8 cellular contexts compared by ENCODE assay signal in the genomic region with DNA sequence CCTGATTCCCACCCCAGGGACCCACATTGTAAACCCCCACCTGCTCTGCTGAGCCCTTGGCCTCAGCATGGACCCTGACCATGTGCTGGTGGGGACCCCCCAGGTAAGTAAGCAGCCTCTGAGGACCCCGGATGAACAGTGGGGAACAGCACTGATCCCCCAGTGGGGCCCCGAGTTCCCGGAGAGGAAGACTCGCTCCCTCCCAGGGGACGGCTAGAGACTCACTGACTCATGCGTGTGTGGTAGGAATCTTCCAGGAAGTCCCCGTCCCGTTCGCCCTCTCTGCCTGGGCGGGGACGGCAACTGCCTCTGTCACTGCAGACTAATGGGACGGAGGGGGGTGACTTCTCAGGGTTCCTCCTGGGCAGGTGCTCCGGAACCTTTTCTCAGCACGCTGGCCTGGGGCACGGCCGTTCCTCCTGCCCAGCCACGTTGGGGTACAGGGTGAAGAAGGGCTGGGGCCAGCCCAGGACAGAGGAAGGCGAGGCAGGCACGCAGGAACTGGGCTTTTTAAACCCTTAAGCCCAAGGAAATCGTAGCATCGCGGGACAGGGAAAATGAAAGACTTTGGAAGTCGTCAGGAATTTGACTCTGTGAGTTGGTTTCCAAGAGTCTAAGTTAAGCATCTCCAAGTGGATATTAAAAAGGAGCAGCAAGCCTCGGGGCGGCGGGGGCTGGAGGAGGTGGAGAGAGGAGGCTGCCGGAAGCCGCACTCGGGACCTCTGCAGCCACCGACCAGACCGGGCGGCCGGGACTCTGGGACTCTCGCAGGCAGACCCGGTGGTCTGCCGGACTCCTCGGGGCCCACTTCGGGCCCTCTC.
DNase-seq lines count a peak whose midpoint lies in the region; FAIRE-seq and TF ChIP-seq lines count a peak whose summit lies in the region.

No MANE protein-coding gene starts in this region.

- H3K9me3 ChIP-seq in adrenal gland (replicated peaks in 1 of 3): no peaks in the 10 kb centered on the region
- H3K9me3 ChIP-seq in hepatocyte (ENCODE audit: low read depth): no peaks in the 10 kb centered on the region
- no peaks in the 10 kb centered on the region for H3K9me3 ChIP-seq in spleen

- H3K4me2 ChIP-seq in hepatocyte: peak overlapping the region; percentile 75

- peaks cover 59 to 61% of the 10 kb centered on the region in 2 donors for H3K4me1 ChIP-seq in adrenal gland (replicated peaks in 1 of 2)
- H3K4me1 ChIP-seq in hepatocyte (ENCODE audit: insufficient read depth): peaks cover 79% of the 10 kb centered on the region
- H3K4me1 ChIP-seq in spleen: peaks cover 53 to 99% (median 91%) of the 10 kb centered on the region in 6 donors

- no peak for FAIRE-seq in H54 (lab: Jason Lieb, UNC)

- H3K9me3 Mint-ChIP-seq in CD14-positive monocyte: no peaks in the 10 kb centered on the region

- TF ChIP-seq POLR2A in H54 (IDR thresholded peaks at IDR 0.05; ENCODE audit: low read depth, low read length) (peak; percentile 83), adrenal gland (IDR thresholded peaks at IDR 0.05) (peak; percentile 74 to 99), spleen (IDR thresholded peaks at IDR 0.05) (peak in 1 of 3 donors; percentile 52)

- TF ChIP-seq CTCF in CD14-positive monocyte (IDR thresholded peaks at IDR 0.05) (no peak), adrenal gland (IDR thresholded peaks at IDR 0.05) (no peak), hepatocyte (IDR thresholded peaks at IDR 0.05; ENCODE audit: poor library complexity) (no peak), spleen (IDR thresholded peaks at IDR 0.05 in 8 of 11, conservative IDR thresholded peaks at IDR 0.05 in 3 of 11) (no peak)

- no peak overlapping the region for H2AFZ ChIP-seq in hepatocyte

- 7 to 12% (median 10%) methylated on average over 25 to 38 of the region's 38 CpGs for WGBS in adrenal gland, 4 donors
- WGBS in hepatocyte (ENCODE audit: low lambda C conversion rate, missing lambda C conversion rate): 47% methylated on average over 38 of the region's 38 CpGs
- 20 to 31% (median 26%) methylated on average over 33 to 38 of the region's 38 CpGs for WGBS in spleen, 5 donors

- H3K4me3 Mint-ChIP-seq in CD14-positive monocyte: peak overlapping the region; percentile 94

- H3K27me3 Mint-ChIP-seq in CD14-positive monocyte (ENCODE audit: low read depth in 3 of 3): peaks cover 0 to 2% (median 0%) of the 10 kb centered on the region in 3 donors

- peak overlapping the region; percentile 95 to 99 (median 95) for H3K27ac ChIP-seq in adrenal gland
- H3K27ac ChIP-seq in hepatocyte: peak overlapping the region; percentile 99
- peak overlapping the region; percentile 79 to 97 (median 89) for H3K27ac ChIP-seq in spleen

- peak overlapping the region; percentile 91 to 99 (median 95) for H3K27ac Mint-ChIP-seq in CD14-positive monocyte

- peak overlapping the region in 3 of 4 donors; percentile 40 to 70 (median 58) for H3K4me3 ChIP-seq in adrenal gland
- H3K4me3 ChIP-seq in hepatocyte: peak overlapping the region; percentile 20
- H3K4me3 ChIP-seq in spleen: peak overlapping the region; percentile 33 to 70 (median 42)

- H4K20me1 ChIP-seq in hepatocyte (ENCODE audit: insufficient read depth, poor library complexity, severe bottlenecking): no peaks in the 10 kb centered on the region

- H3K27me3 ChIP-seq in adrenal gland: no peaks in the 10 kb centered on the region
- no peaks in the 10 kb centered on the region for H3K27me3 ChIP-seq in hepatocyte
- H3K27me3 ChIP-seq in spleen (replicated peaks in 1 of 7): no peaks in the 10 kb centered on the region

- intact Hi-C loops in CD14-positive monocyte (cut with micrococcal nuclease): loop anchor here (5.0 kb wide), 1 partner anchor 37 kb away; no protein-coding TSS in a partner anchor
- intact Hi-C loops in adrenal gland (cut with DNase I): no loop called here
- intact Hi-C loops in spleen (cut with DNase I; ENCODE audit: low total_unique reads): no loop called here

- DNase-seq in CD14-positive monocyte (ENCODE audit: low spot score) (peak; percentile 89), H54 (ENCODE audit: insufficient read length, low spot score) (peak; percentile 92), SIG-M5 (lab: John Stamatoyannopoulos, UW) (peak; percentile 32), adrenal gland (peak; percentile 89 to 97 (median 96)), hepatocyte (ENCODE audit: low spot score) (peak; percentile 94), spleen (peak; percentile 93), NCI-H1092 treated with DMSO at 0.1 percent for 48 hours (lab: John Stamatoyannopoulos, UW) (no peak), NCI-H69 (lab: John Stamatoyannopoulos, UW) (no peak)

- H3K9me2 ChIP-seq in hepatocyte (replicated peaks; ENCODE audit: insufficient read depth): no peaks in the 10 kb centered on the region

- no peaks in the 10 kb centered on the region for H3K36me3 Mint-ChIP-seq in CD14-positive monocyte

- H3K36me3 ChIP-seq in adrenal gland (replicated peaks in 1 of 2): no peaks in the 10 kb centered on the region
- no peaks in the 10 kb centered on the region for H3K36me3 ChIP-seq in hepatocyte (replicated peaks; ENCODE audit: insufficient read depth, low read depth)
- H3K36me3 ChIP-seq in spleen: no peaks in the 10 kb centered on the region

- H3K4me1 Mint-ChIP-seq in CD14-positive monocyte: peaks cover 79% of the 10 kb centered on the region

- H3K79me2 ChIP-seq in hepatocyte: peaks cover 75% of the 10 kb centered on the region

Comparison
In these comparisons a context has a peak if more than half of its experiments do, and no peak if none do; other contexts are left out.
1. DNase-seq: peak in CD14-positive monocyte (single experiment), H54 (single experiment), SIG-M5 (single experiment), adrenal gland (7 of 7), hepatocyte (single experiment) and spleen (single experiment); none in NCI-H1092 treated with DMSO at 0.1 percent for 48 hours (single experiment) and NCI-H69 (single experiment).
2. intact Hi-C loops: an anchor here in CD14-positive monocyte (5.0 kb wide); none called in adrenal gland and spleen.
3. Peak in every context shown above with its lines, with median percentiles within 50 percentile points of each other: H3K27ac ChIP-seq and H3K4me3 ChIP-seq.